1 cellular context compared by ENCODE assay signal in the genomic region with DNA sequence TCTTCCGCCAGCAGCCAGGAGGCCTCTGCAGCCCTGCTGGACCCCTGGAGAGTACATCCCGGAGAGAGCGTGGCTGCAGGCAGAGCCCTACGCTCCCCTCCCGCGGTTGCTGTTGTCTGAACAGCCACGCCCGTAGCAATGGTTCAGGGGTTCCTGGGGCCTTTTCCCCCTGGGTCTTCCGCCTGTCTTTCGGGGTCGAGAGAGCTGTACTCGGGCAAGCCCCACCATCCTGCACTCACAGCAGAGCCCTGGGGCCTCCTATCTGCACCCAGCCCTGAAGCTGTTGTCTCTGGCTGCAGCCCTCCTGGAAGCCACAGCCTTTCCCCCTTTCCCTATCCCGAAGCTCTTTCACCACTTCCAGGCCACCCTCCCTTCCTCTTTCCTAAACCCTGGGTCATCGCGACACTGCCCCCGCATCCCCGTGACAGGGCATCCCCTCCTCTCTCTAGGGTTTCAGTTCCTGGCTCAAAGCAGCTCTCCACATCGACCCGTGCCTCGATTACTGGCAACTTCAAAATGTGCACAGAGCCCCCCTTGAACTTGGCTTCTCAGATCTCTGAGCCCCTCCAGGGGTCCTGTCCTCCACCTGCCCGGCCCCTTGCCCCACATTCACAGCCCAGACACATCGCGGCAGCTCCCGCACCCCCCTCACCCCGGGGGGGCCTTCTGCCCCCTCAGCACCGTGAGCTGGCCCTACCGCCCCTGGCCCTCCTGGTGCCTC.
TF ChIP-seq lines count a peak whose summit lies in the region.

No MANE protein-coding gene starts in this region.

TF ChIP-seq in HepG2, 621 proteins besides CTCF, POLR2A, EP300 and RAD21 (continued from another document):
- TF ChIP-seq, protein P1, sequence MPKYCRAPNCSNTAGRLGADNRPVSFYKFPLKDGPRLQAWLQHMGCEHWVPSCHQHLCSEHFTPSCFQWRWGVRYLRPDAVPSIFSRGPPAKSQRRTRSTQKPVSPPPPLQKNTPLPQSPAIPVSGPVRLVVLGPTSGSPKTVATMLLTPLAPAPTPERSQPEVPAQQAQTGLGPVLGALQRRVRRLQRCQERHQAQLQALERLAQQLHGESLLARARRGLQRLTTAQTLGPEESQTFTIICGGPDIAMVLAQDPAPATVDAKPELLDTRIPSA (CRISPR knock-in tag; IDR thresholded peaks at IDR 0.05; ENCODE audit: borderline replicate concordance) = no peak
- TF ChIP-seq ZC3H13 (CRISPR knock-in tag; IDR thresholded peaks at IDR 0.05) (no peak), ARNT (IDR thresholded peaks at IDR 0.05) (no peak), ZNF17 (CRISPR knock-in tag; IDR thresholded peaks at IDR 0.05) (no peak), ZFP36L1 (CRISPR knock-in tag; IDR thresholded peaks at IDR 0.05) (no peak), ZNF549 (CRISPR knock-in tag; IDR thresholded peaks at IDR 0.05) (no peak), CBX1 (IDR thresholded peaks at IDR 0.05; ENCODE audit: low read depth) (no peak), BRD4 (CRISPR knock-in tag; IDR thresholded peaks at IDR 0.05) (no peak), ZNF224 (CRISPR knock-in tag; IDR thresholded peaks at IDR 0.05) (no peak), PITX1 (CRISPR knock-in tag; IDR thresholded peaks at IDR 0.05) (no peak), POLR2AphosphoS5 (IDR thresholded peaks at IDR 0.05; ENCODE audit: low read depth, low read length) (no peak), MAFK (conservative IDR thresholded peaks at IDR 0.05 in 1 of 2, IDR thresholded peaks at IDR 0.05 in 1 of 2; ENCODE audit: low read length in 2 of 2) (no peak), ZSCAN31 (CRISPR knock-in tag; IDR thresholded peaks at IDR 0.05; ENCODE audit: low read depth) (no peak), MIER3 (CRISPR knock-in tag; IDR thresholded peaks at IDR 0.05; ENCODE audit: borderline replicate concordance) (no peak), ATF1 (CRISPR knock-in tag; IDR thresholded peaks at IDR 0.05) (no peak)
- TF ChIP-seq, protein P2, sequence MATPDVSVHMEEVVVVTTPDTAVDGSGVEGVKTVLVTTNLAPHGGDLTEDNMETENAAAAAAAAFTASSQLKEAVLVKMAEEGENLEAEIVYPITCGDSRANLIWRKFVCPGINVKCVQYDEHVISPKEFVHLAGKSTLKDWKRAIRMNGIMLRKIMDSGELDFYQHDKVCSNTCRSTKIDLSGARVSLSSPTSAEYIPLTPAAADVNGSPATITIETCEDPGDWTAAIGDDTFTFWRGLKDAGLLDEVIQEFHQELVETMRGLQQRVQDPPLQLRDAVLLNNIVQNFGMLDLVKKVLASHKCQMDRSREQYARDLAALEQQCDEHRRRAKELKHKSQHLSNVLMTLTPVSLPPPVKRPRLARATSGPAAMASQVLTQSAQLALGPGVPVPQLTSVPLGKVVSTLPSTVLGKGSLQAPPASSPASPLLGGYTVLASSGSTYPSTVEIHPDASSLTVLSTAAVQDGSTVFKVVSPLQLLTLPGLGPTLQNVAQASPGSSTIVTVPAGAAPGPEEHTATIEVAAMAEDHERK (CRISPR knock-in tag; IDR thresholded peaks at IDR 0.05; ENCODE audit: low read depth) = no peak
- TF ChIP-seq, protein P3, sequence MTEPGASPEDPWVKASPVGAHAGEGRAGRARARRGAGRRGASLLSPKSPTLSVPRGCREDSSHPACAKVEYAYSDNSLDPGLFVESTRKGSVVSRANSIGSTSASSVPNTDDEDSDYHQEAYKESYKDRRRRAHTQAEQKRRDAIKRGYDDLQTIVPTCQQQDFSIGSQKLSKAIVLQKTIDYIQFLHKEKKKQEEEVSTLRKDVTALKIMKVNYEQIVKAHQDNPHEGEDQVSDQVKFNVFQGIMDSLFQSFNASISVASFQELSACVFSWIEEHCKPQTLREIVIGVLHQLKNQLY (CRISPR knock-in tag; IDR thresholded peaks at IDR 0.05) = no peak
